8 cellular contexts compared by ENCODE assay signal in the genomic region with DNA sequence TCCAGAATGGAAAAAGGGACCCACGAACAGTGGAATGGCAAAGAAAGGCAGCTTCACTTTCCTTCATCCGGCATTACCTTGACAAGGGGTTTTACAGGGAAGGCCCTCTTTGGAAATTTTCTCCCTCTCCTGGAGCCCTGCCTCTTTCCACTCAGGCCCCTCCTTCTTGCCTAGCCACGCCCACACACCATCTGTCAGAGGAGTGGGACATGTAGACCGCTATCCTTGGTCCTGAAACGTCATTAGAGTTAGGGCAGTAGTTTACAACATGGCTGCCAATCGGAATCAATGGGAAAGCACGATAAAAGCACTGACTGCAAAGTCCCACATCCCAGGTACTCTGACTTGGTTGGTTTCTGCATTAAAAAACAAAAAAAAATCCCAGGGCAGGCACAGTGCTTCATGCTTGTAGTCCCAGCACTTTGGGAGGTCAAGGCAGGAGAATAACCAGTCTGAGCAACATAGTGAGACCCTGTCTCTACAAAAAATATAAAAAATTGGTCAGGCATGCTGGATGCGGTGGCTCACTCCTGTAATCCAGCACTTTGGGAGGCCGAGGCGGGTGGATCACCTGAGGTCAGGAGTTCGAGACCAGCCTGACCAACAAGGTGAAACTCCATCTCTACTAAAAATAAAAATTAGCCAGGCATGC.
DNase-seq lines count a peak whose midpoint lies in the region; ATAC-seq and TF ChIP-seq lines count a peak whose summit lies in the region.

No MANE protein-coding gene starts in this region.

- H3K4me3 Mint-ChIP-seq in T-helper 2 cell treated with Interferon-gamma antibody and Interleukin-4, amounts not matched to agents 5 μg/mL and 100 μg/mL, for 36 hours, result no peak overlapping the region
- no peak overlapping the region for H3K4me3 Mint-ChIP-seq in CD4-positive, alpha-beta T cell

- POLR2A ChIA-PET in CD4-positive, alpha-beta T cell (lab: Charles Lee), result no interaction called here

- no peaks in the 10 kb centered on the region for H3K27me3 Mint-ChIP-seq in T-helper 2 cell treated with Interferon-gamma antibody and Interleukin-4, amounts not matched to agents 5 μg/mL and 100 μg/mL, for 36 hours (ENCODE audit: low read depth)
- H3K27me3 Mint-ChIP-seq in CD4-positive, alpha-beta T cell, result peaks cover 17% of the 10 kb centered on the region

- peaks cover 3% of the 10 kb centered on the region for H3K27me3 ChIP-seq in CD4-positive, alpha-beta T cell (ENCODE audit: control insufficient read depth, insufficient read depth, low read length)

- no peaks in the 10 kb centered on the region for H3K9me3 Mint-ChIP-seq in T-helper 2 cell treated with Interferon-gamma antibody and Interleukin-4, amounts not matched to agents 5 μg/mL and 100 μg/mL, for 36 hours
- no peaks in the 10 kb centered on the region for H3K9me3 Mint-ChIP-seq in CD4-positive, alpha-beta T cell

- no peaks in the 10 kb centered on the region for H3K9me3 ChIP-seq in CD4-positive, alpha-beta T cell (ENCODE audit: control insufficient read depth, low read length)

- no peaks in the 10 kb centered on the region for H3K36me3 Mint-ChIP-seq in T-helper 2 cell treated with Interferon-gamma antibody and Interleukin-4, amounts not matched to agents 5 μg/mL and 100 μg/mL, for 36 hours (ENCODE audit: low read depth)
- H3K36me3 Mint-ChIP-seq in CD4-positive, alpha-beta T cell (ENCODE audit: low read depth), result no peaks in the 10 kb centered on the region

- peak; percentile 29 for DNase-seq in stimulated activated CD4-positive, alpha-beta T cell treated with anti-CD3 and anti-CD28 coated beads, Interleukin-15, amount 100 ng/mL, for 24 hours
- no peak for DNase-seq in stimulated activated CD4-positive, alpha-beta T cell treated with anti-CD3 and anti-CD28 coated beads, Interleukin-4, amount 100 ng/mL, for 4 hours
- peak; percentile 5 for DNase-seq in T-helper 2 cell treated with Interferon-gamma antibody and Interleukin-4, amounts not matched to agents 5 μg/mL and 100 μg/mL, for 36 hours (ENCODE audit: low spot score)
- DNase-seq in glomerular visceral epithelial cell (ENCODE audit: extremely low spot score) (peak; percentile 32), COR-L47 (lab: John Stamatoyannopoulos, UW) (no peak)
- DNase-seq in CD4-positive, alpha-beta T cell, result no peak

- no peak overlapping the region for H3K27ac ChIP-seq in CD4-positive, alpha-beta T cell (ENCODE audit: low read depth, low read length)

- CTCF ChIA-PET in CD4-positive, alpha-beta T cell (lab: Charles Lee), result no interaction called here

- no peak overlapping the region for H3K27ac Mint-ChIP-seq in T-helper 2 cell treated with Interferon-gamma antibody and Interleukin-4, amounts not matched to agents 5 μg/mL and 100 μg/mL, for 36 hours
- no peak overlapping the region for H3K27ac Mint-ChIP-seq in CD4-positive, alpha-beta T cell

- H3K4me1 Mint-ChIP-seq in T-helper 2 cell treated with Interferon-gamma antibody and Interleukin-4, amounts not matched to agents 5 μg/mL and 100 μg/mL, for 36 hours (ENCODE audit: low read depth), result no peaks in the 10 kb centered on the region
- no peaks in the 10 kb centered on the region for H3K4me1 Mint-ChIP-seq in CD4-positive, alpha-beta T cell (ENCODE audit: low read depth)

- no peak for ATAC-seq in CD4-positive, alpha-beta T cell (ENCODE audit: poor library complexity)
- no peak for ATAC-seq in GM18873 (IDR thresholded peaks at IDR 0.05; ENCODE audit: low FRiP score, unreplicated experiment)
- ATAC-seq in GM21737 (IDR thresholded peaks at IDR 0.05; ENCODE audit: unreplicated experiment), result no peak

- no peak for TF ChIP-seq CTCF in CD4-positive, alpha-beta T cell (IDR thresholded peaks at IDR 0.05)

- intact Hi-C loops in CD4-positive, alpha-beta T cell (cut with DNase I, micrococcal nuclease), result no loop called here

Comparison
In these comparisons a context has a peak if more than half of its experiments do, and no peak if none do; other contexts are left out.
1. DNase-seq: peak in stimulated activated CD4-positive, alpha-beta T cell treated with anti-CD3 and anti-CD28 coated beads, Interleukin-15, amount 100 ng/mL, for 24 hours (single experiment), T-helper 2 cell treated with Interferon-gamma antibody and Interleukin-4, amounts not matched to agents 5 μg/mL and 100 μg/mL, for 36 hours (single experiment) and glomerular visceral epithelial cell (single experiment); none in stimulated activated CD4-positive, alpha-beta T cell treated with anti-CD3 and anti-CD28 coated beads, Interleukin-4, amount 100 ng/mL, for 4 hours (0 of 2), CD4-positive, alpha-beta T cell (0 of 10) and COR-L47 (single experiment).